Comparison of ENCODE assay signal across 1 cellular context in genomic region chr2:45699032-45699658, GRCh38.
TF ChIP-seq lines count a peak whose summit lies in the region.

No MANE protein-coding gene starts in this region.

TF ChIP-seq in GM23338, 12 proteins besides CTCF, POLR2A, EP300 and RAD21 (continued from another document):
- TF ChIP-seq REST (IDR thresholded peaks at IDR 0.05; ENCODE audit: unreplicated experiment), result no peak
- no peak for TF ChIP-seq ZNF331 (CRISPR knock-in tag; IDR thresholded peaks at IDR 0.05; ENCODE audit: low read depth)
- no peak for TF ChIP-seq NANOG (IDR thresholded peaks at IDR 0.05; ENCODE audit: borderline replicate concordance)
- no peak for TF ChIP-seq ZNF114 (CRISPR knock-in tag; IDR thresholded peaks at IDR 0.05)
- no peak for TF ChIP-seq JUNB (IDR thresholded peaks at IDR 0.05; ENCODE audit: unreplicated experiment)
- TF ChIP-seq ZNF462 (CRISPR knock-in tag; IDR thresholded peaks at IDR 0.05), result no peak
- no peak for TF ChIP-seq CREB1 (CRISPR knock-in tag; IDR thresholded peaks at IDR 0.05; ENCODE audit: low read depth)
- no peak for TF ChIP-seq EZH2 (IDR thresholded peaks at IDR 0.05; ENCODE audit: low read depth, unreplicated experiment)
